In the genomic region with DNA sequence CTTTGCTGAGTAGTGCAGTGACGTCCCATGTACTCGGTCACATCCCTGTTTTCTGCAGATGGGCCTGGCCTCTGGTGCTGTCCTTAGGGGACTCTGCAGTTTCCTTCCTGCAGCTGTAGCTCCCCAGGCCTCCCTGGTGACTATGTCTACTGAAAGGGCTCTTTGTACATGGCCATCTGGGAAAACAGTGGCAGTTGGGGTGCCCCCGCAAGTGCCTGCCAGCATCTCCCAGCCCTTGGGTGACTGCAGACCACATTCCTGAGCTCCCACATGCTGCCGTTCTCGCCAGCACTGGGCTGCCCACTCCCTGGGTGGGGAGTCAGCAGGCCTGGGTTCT, we compare ENCODE assay signal across 21 cellular contexts. TPM values are rescaled to one million over a fixed set of nuclear protein-coding genes. Genes with fewer than 3 reads are reported as not detected.
DNase-seq lines count a peak whose midpoint lies in the region; ATAC-seq and TF ChIP-seq lines count a peak whose summit lies in the region.
"Had no signal": no experiment of that assay in that cellular context is flagged by ENCODE, and none has a peak within 500 bp of the region (broad histone marks: within the 10 kb centered on the region; RNA-seq: fewer than 3 reads in every experiment).

No MANE protein-coding gene starts in this region.

- 6 to 20% methylated on average over 3 to 5 of the region's 5 CpGs for WGBS in tibial nerve, 2 donors
- 70% methylated on average over 2 of the region's 5 CpGs for WGBS in esophagus muscularis mucosa

- H3K4me3 ChIP-seq in tibial nerve (no peak overlapping the region), esophagus muscularis mucosa (no peak overlapping the region)
- H3K4me3 ChIP-seq: skin epidermis had no signal

- no peak for ATAC-seq in HG02852 (IDR thresholded peaks at IDR 0.05; ENCODE audit: unreplicated experiment)
- no peak for ATAC-seq in HG03196 (IDR thresholded peaks at IDR 0.05; ENCODE audit: unreplicated experiment)

- H3K9me3 ChIP-seq in tibial nerve (no peaks in the 10 kb centered on the region), esophagus muscularis mucosa (no peaks in the 10 kb centered on the region)
- H3K9me3 ChIP-seq: ascending aorta, tibial artery had no signal

- H3K4me1 ChIP-seq in tibial nerve (peaks cover 0 to 29% (median 9%) of the 10 kb centered on the region in 4 donors), esophagus muscularis mucosa (peaks cover 6 to 20% (median 16%) of the 10 kb centered on the region in 4 donors)

- no peaks in the 10 kb centered on the region for H3K36me3 ChIP-seq in tibial nerve
- no peaks in the 10 kb centered on the region for H3K36me3 ChIP-seq in esophagus muscularis mucosa
- H3K36me3 ChIP-seq: ascending aorta, tibial artery had no signal

- intact Hi-C loops in esophagus muscularis mucosa (cut with DNase I) = loop anchor here (10.0 kb wide), 1 partner anchor 228 kb away; no protein-coding TSS in a partner anchor

- H3K27ac ChIP-seq in tibial nerve (peak overlapping the region; percentile 45 to 87 (median 64)), esophagus muscularis mucosa (replicated peaks in 1 of 4) (peak overlapping the region in 1 of 4 donors; percentile 70)
- H3K27ac ChIP-seq: ascending aorta, HL-60 had no signal

- peak; percentile 51 for DNase-seq in activated CD8-positive, alpha-beta memory T cell treated with anti-CD3 and anti-CD28 coated beads, Interleukin-2, amount 50 U/mL, for 48 hours
- DNase-seq in activated CD8-positive, alpha-beta memory T cell treated with anti-CD3 and anti-CD28 coated beads for 24 hours = no peak
- DNase-seq in cerebellum (ENCODE audit: low spot score) = peak; percentile 31
- peak; percentile 78 for DNase-seq in middle frontal gyrus (ENCODE audit: extremely low spot score, low spot score)
- DNase-seq in tibial nerve (ENCODE audit: low spot score in 2 of 2) = peak in 1 of 2 donors; percentile 23
- no peak for DNase-seq in esophagus muscularis mucosa (ENCODE audit: extremely low spot score)
- DNase-seq: activated CD4-positive, CD25-positive, alpha-beta regulatory T cell; activated gamma-delta T cell treated with Interleukin-2 at 50 U/mL for 16 hours; glutamatergic neuron; KBM-7; NCI-H748 treated with DMSO at 0.1 percent for 48 hours; stimulated activated CD4-positive, alpha-beta T cell treated with anti-CD3 and anti-CD28 coated beads, Interleukin-4, amount 100 ng/mL, for 24 hours had no signal

- H3K27me3 ChIP-seq in tibial nerve (no peaks in the 10 kb centered on the region), esophagus muscularis mucosa (peaks cover 0 to 44% (median 2%) of the 10 kb centered on the region in 4 donors)
- H3K27me3 ChIP-seq: ascending aorta had no signal

- TF ChIP-seq POLR2A in tibial nerve (IDR thresholded peaks at IDR 0.05) = no peak
- TF ChIP-seq POLR2A in esophagus muscularis mucosa (IDR thresholded peaks at IDR 0.05; ENCODE audit: low read depth) = no peak

- TF ChIP-seq EP300 in tibial nerve (IDR thresholded peaks at IDR 0.05) (peak in 1 of 2 donors; percentile 77), esophagus muscularis mucosa (IDR thresholded peaks at IDR 0.05) (no peak)

- TF ChIP-seq CTCF in tibial nerve (IDR thresholded peaks at IDR 0.05) = no peak
- TF ChIP-seq CTCF in esophagus muscularis mucosa (IDR thresholded peaks at IDR 0.05) = no peak

RNA-seq across cellular contexts. Expression of a gene that starts 37.5 kb away (rescaled TPM):
- total RNA-seq in cerebellum (not detected), tibial nerve (not detected), esophagus muscularis mucosa (under 1 TPM in 1 of 4 donors, not detected in 3; 0.23 TPM)
- total RNA-seq: A172; ascending aorta; epithelial cell of proximal tubule; T-helper 1 cell treated with Interleukin-12 subunit alpha and Interleukin-12 subunit beta and Interleukin-4 antibody, amounts not matched to agents 30 ng/mL and 1 ng/mL, for 36 hours had no signal

RNA-seq across cellular contexts. Expression of a gene that starts 49.7 kb away (rescaled TPM):
- total RNA-seq in cerebellum (14.4 TPM), tibial nerve (10 to 100 TPM; 10.2 to 22.0 (median 16.5) TPM), esophagus muscularis mucosa (1 to 10 TPM; 1.7 to 4.3 (median 2.7) TPM)
- total RNA-seq: A172, epithelial cell of proximal tubule had no signal

Comparison
In these comparisons a context has a peak if more than half of its experiments do, and no peak if none do; other contexts are left out.
1. DNase-seq: peak in activated CD8-positive, alpha-beta memory T cell treated with anti-CD3 and anti-CD28 coated beads, Interleukin-2, amount 50 U/mL, for 48 hours (single experiment), cerebellum (single experiment) and middle frontal gyrus (single experiment); none in activated CD8-positive, alpha-beta memory T cell treated with anti-CD3 and anti-CD28 coated beads for 24 hours (single experiment) and esophagus muscularis mucosa (single experiment).